In genomic region chr2:95346236-95346737, GRCh38 we compare ENCODE assay signal across 8 cellular contexts. TPM values are rescaled to one million over a fixed set of nuclear protein-coding genes. Genes with fewer than 3 reads are reported as not detected.
A peak's percentile ranks its signal among the peaks of the same experiment; 100 is the strongest.
DNase-seq lines count a peak whose midpoint lies in the region; ATAC-seq, FAIRE-seq and TF ChIP-seq lines count a peak whose summit lies in the region.

No MANE protein-coding gene starts in this region.

- H3K9me3 Mint-ChIP-seq in activated naive CD4-positive, alpha-beta T cell treated with anti-CD3 and anti-CD28 coated beads, Interleukin-2, amount 50 U/mL, for 72 hours, result no peaks in the 10 kb centered on the region
- H3K9me3 Mint-ChIP-seq in natural killer cell treated with Interleukin-12 subunit alpha and Interleukin-12 subunit beta and Interleukin-15 and Interleukin-18, amount 100 ng/mL, for 72 hours, result no peaks in the 10 kb centered on the region

- DNase-seq in activated naive CD4-positive, alpha-beta T cell treated with anti-CD3 and anti-CD28 coated beads, Interleukin-2, amount 50 U/mL, for 72 hours (ENCODE audit: low spot score in 2 of 2), result peak in 1 of 2 donors; percentile 44
- no peak for DNase-seq in activated naive CD4-positive, alpha-beta T cell (lab: John Stamatoyannopoulos, UW)
- DNase-seq in RCC 7860 (ENCODE audit: low spot score) (peak; percentile 30), fibroblast of lung (ENCODE audit: low read depth in 2 of 2) (peak; percentile 60 to 66), NCI-H446 (lab: John Stamatoyannopoulos, UW) (no peak)
- peak; percentile 57 for DNase-seq in natural killer cell treated with Interleukin-12 subunit alpha and Interleukin-12 subunit beta and Interleukin-15 and Interleukin-18, amount 100 ng/mL, for 72 hours (ENCODE audit: low spot score)

- no peak overlapping the region for H3K9ac ChIP-seq in fibroblast of lung (ENCODE audit: insufficient read depth, low read length)

- no peaks in the 10 kb centered on the region for H3K36me3 ChIP-seq in fibroblast of lung (ENCODE audit: control insufficient read depth, insufficient read depth, low read length)

- H3K4me3 Mint-ChIP-seq in natural killer cell treated with Interleukin-12 subunit alpha and Interleukin-12 subunit beta and Interleukin-15 and Interleukin-18, amount 100 ng/mL, for 72 hours, result no peak overlapping the region

- FAIRE-seq in RCC 7860 (lab: Jason Lieb, UNC), result no peak

- H2AFZ ChIP-seq in fibroblast of lung (ENCODE audit: low read length), result no peak overlapping the region

- H3K27ac Mint-ChIP-seq in activated naive CD4-positive, alpha-beta T cell treated with anti-CD3 and anti-CD28 coated beads, Interleukin-2, amount 50 U/mL, for 72 hours, result no peak overlapping the region
- H3K27ac Mint-ChIP-seq in natural killer cell treated with Interleukin-12 subunit alpha and Interleukin-12 subunit beta and Interleukin-15 and Interleukin-18, amount 100 ng/mL, for 72 hours, result no peak overlapping the region

- no peaks in the 10 kb centered on the region for H3K79me2 ChIP-seq in fibroblast of lung (ENCODE audit: control insufficient read depth, insufficient read depth, low read length)

- no peaks in the 10 kb centered on the region for H3K4me1 ChIP-seq in fibroblast of lung (ENCODE audit: control insufficient read depth, extremely low read depth, insufficient read depth, low read length)

- H3K36me3 Mint-ChIP-seq in activated naive CD4-positive, alpha-beta T cell treated with anti-CD3 and anti-CD28 coated beads, Interleukin-2, amount 50 U/mL, for 72 hours, result no peaks in the 10 kb centered on the region
- no peaks in the 10 kb centered on the region for H3K36me3 Mint-ChIP-seq in natural killer cell treated with Interleukin-12 subunit alpha and Interleukin-12 subunit beta and Interleukin-15 and Interleukin-18, amount 100 ng/mL, for 72 hours

- peak overlapping the region in 3 of 4 experiments; percentile 62 to 73 (median 64) for H3K4me3 ChIP-seq in fibroblast of lung (replicated peaks in 1 of 4; ENCODE audit: control extremely low read depth in 1 of 4, insufficient read depth in 1 of 4, low read depth in 3 of 4, low read length in 4 of 4)

- H4K20me1 ChIP-seq in fibroblast of lung (ENCODE audit: control insufficient read depth, extremely low read depth, insufficient read depth, low read length), result no peaks in the 10 kb centered on the region

- peaks cover 4% of the 10 kb centered on the region for H3K27me3 ChIP-seq in fibroblast of lung (ENCODE audit: control insufficient read depth, insufficient read depth, low read length)

- peaks cover 22 to 25% of the 10 kb centered on the region in 2 donors for H3K27me3 Mint-ChIP-seq in natural killer cell treated with Interleukin-12 subunit alpha and Interleukin-12 subunit beta and Interleukin-15 and Interleukin-18, amount 100 ng/mL, for 72 hours

- ATAC-seq in activated naive CD4-positive, alpha-beta T cell treated with anti-CD3 and anti-CD28 coated beads, Interleukin-2, amount 50 U/mL, for 72 hours, result peak; percentile 19 to 27
- peak; percentile 28 to 62 for ATAC-seq in natural killer cell treated with Interleukin-12 subunit alpha and Interleukin-12 subunit beta and Interleukin-15 and Interleukin-18, amount 100 ng/mL, for 72 hours
- ATAC-seq in GM21717 (IDR thresholded peaks at IDR 0.05; ENCODE audit: unreplicated experiment), result no peak
- ATAC-seq in GM18517 (IDR thresholded peaks at IDR 0.05; ENCODE audit: unreplicated experiment), result no peak

- no peak for TF ChIP-seq CTCF in fibroblast of lung (conservative IDR thresholded peaks at IDR 0.05 in 1 of 2, IDR thresholded peaks at IDR 0.05 in 1 of 2; ENCODE audit: low read depth in 1 of 2, low read length in 2 of 2)

- H3K4me1 Mint-ChIP-seq in natural killer cell treated with Interleukin-12 subunit alpha and Interleukin-12 subunit beta and Interleukin-15 and Interleukin-18, amount 100 ng/mL, for 72 hours (ENCODE audit: low read depth in 2 of 2), result peaks cover 0 to 2% of the 10 kb centered on the region in 2 donors

- H3K27ac ChIP-seq in fibroblast of lung (ENCODE audit: insufficient read depth, low read length), result no peak overlapping the region

- H3K9me3 ChIP-seq in fibroblast of lung (ENCODE audit: control insufficient read depth, insufficient read depth, low read depth, low read length), result no peaks in the 10 kb centered on the region

- H3K4me2 ChIP-seq in fibroblast of lung (ENCODE audit: extremely low read depth, insufficient read depth, low read length), result peak overlapping the region; percentile 13

RNA-seq across cellular contexts. Expression of gene KCNIP3, which starts 49.1 kb away (rescaled TPM):
- not detected for total RNA-seq in activated naive CD4-positive, alpha-beta T cell treated with anti-CD3 and anti-CD28 coated beads, Interleukin-2, amount 50 U/mL, for 72 hours
- total RNA-seq in fibroblast of lung, result 1.5 and 1.7 TPM in 2 replicates
- polyA plus RNA-seq in fibroblast of lung, result 0.32 and 0.81 TPM in 2 replicates
- 0.98 and 1.7 TPM in 2 replicates for polyA plus RNA-seq in fibroblast of lung (2012)
- polyA minus RNA-seq in fibroblast of lung (ENCODE audit: low replicate concordance), result 1.7 TPM in 1 of 2 replicates, not detected in the other
- not detected for total RNA-seq in natural killer cell treated with Interleukin-12 subunit alpha and Interleukin-12 subunit beta and Interleukin-15 and Interleukin-18, amount 100 ng/mL, for 72 hours

RNA-seq across cellular contexts. Expression of gene FAHD2A, which starts 56.2 kb away (rescaled TPM):
- 10 to 100 TPM; 31.0 to 39.8 TPM for total RNA-seq in activated naive CD4-positive, alpha-beta T cell treated with anti-CD3 and anti-CD28 coated beads, Interleukin-2, amount 50 U/mL, for 72 hours
- total RNA-seq in fibroblast of lung, result 25.9 and 32.5 TPM in 2 replicates
- 22.1 and 25.7 TPM in 2 replicates for polyA plus RNA-seq in fibroblast of lung
- polyA plus RNA-seq in fibroblast of lung (2012), result 21.2 and 28.7 TPM in 2 replicates
- 25.2 and 37.9 TPM in 2 replicates for polyA minus RNA-seq in fibroblast of lung (ENCODE audit: low replicate concordance)
- 10 to 100 TPM; 22.8 to 31.4 TPM for total RNA-seq in natural killer cell treated with Interleukin-12 subunit alpha and Interleukin-12 subunit beta and Interleukin-15 and Interleukin-18, amount 100 ng/mL, for 72 hours

Comparison
In these comparisons a context has a peak if more than half of its experiments do, and no peak if none do; other contexts are left out.
1. ATAC-seq: peak in activated naive CD4-positive, alpha-beta T cell treated with anti-CD3 and anti-CD28 coated beads, Interleukin-2, amount 50 U/mL, for 72 hours (2 of 2) and natural killer cell treated with Interleukin-12 subunit alpha and Interleukin-12 subunit beta and Interleukin-15 and Interleukin-18, amount 100 ng/mL, for 72 hours (2 of 2); none in GM21717 (single experiment) and GM18517 (single experiment).
2. DNase-seq: peak in RCC 7860 (single experiment), fibroblast of lung (2 of 2) and natural killer cell treated with Interleukin-12 subunit alpha and Interleukin-12 subunit beta and Interleukin-15 and Interleukin-18, amount 100 ng/mL, for 72 hours (single experiment); none in activated naive CD4-positive, alpha-beta T cell (0 of 4) and NCI-H446 (0 of 2).